In genomic region chr6:116370717-116371383, GRCh38 we compare ENCODE assay signal across 8 cellular contexts. TPM values are rescaled to one million over a fixed set of nuclear protein-coding genes. Genes with fewer than 3 reads are reported as not detected.
DNase-seq lines count a peak whose midpoint lies in the region; ATAC-seq and TF ChIP-seq lines count a peak whose summit lies in the region.

TSS of gene DSE (plus strand) at chr6:116370947. CDS start at chr6:116399251, 28,304 bp downstream.

- ATAC-seq in GM21717 (IDR thresholded peaks at IDR 0.05; ENCODE audit: unreplicated experiment) (peak; percentile 70), left colon (peak; percentile 80)

- H3K4me3 ChIP-seq in colonic mucosa: peak within 1 kb of the TSS; percentile 58

- in situ Hi-C loops in KBM-7 (cut with MboI; ENCODE audit: low pct_unique_long_range_greater_than_20kb, low sequenced_read_pairs): no loop called here

- H3K9ac ChIP-seq in colonic mucosa (ENCODE audit: low read depth in 2 of 2, low read length in 2 of 2): peak within 1 kb of the TSS; percentile 41 to 82

- no peak for TF ChIP-seq CTCF in colonic mucosa (IDR thresholded peaks at IDR 0.05)

- H3K36me3 ChIP-seq in colonic mucosa: no peaks in the 10 kb centered on the region

- peak within 1 kb of the TSS; percentile 81 for H3K27ac ChIP-seq in colonic mucosa

- H3K4me1 ChIP-seq in colonic mucosa: no peaks in the 10 kb centered on the region

- DNase-seq in GM03348 (ENCODE audit: low spot score): peak; percentile 95
- DNase-seq in KBM-7: peak; percentile 61
- peak; percentile 38 to 42 for DNase-seq in activated CD4-positive, alpha-beta T cell treated with anti-CD3 and anti-CD28 coated beads for 24 hours (ENCODE audit: low read depth in 2 of 2)
- peak; percentile 70 for DNase-seq in colonic mucosa
- peak; percentile 78 to 80 for DNase-seq in left colon
- peak; percentile 64 to 68 for DNase-seq in stimulated activated CD4-positive, alpha-beta T cell treated with anti-CD3 and anti-CD28 coated beads, Interleukin-2, amount 100 ng/mL, for 24 hours
- DNase-seq in SHP77 (lab: John Stamatoyannopoulos, UW): no peak

- H3K27me3 ChIP-seq in colonic mucosa: peaks cover 17% of the 10 kb centered on the region

- H3K9me3 ChIP-seq in colonic mucosa: no peaks in the 10 kb centered on the region

- intact Hi-C loops in colonic mucosa (cut with DNase I): loop anchor here (10.0 kb wide), 1 partner anchor 86 kb away; no protein-coding TSS in a partner anchor
- intact Hi-C loops in left colon (cut with DNase I, micrococcal nuclease): no loop called here

RNA-seq across cellular contexts. Expression of gene DSE, which starts in this region (rescaled TPM):
- total RNA-seq in colonic mucosa (1 to 10 TPM; 5.0 to 9.3 TPM), left colon (10 to 100 TPM in 1 of 2 donors, 1 to 10 TPM in 1; 8.0 to 10.9 TPM)

Comparison
In these comparisons a context has a peak if more than half of its experiments do, and no peak if none do; other contexts are left out.
1. DNase-seq: peak in GM03348 (single experiment), KBM-7 (single experiment), activated CD4-positive, alpha-beta T cell treated with anti-CD3 and anti-CD28 coated beads for 24 hours (2 of 2), colonic mucosa (single experiment), left colon (2 of 2) and stimulated activated CD4-positive, alpha-beta T cell treated with anti-CD3 and anti-CD28 coated beads, Interleukin-2, amount 100 ng/mL, for 24 hours (2 of 2); none in SHP77 (0 of 2).